1 cellular context compared by ENCODE assay signal in the genomic region with DNA sequence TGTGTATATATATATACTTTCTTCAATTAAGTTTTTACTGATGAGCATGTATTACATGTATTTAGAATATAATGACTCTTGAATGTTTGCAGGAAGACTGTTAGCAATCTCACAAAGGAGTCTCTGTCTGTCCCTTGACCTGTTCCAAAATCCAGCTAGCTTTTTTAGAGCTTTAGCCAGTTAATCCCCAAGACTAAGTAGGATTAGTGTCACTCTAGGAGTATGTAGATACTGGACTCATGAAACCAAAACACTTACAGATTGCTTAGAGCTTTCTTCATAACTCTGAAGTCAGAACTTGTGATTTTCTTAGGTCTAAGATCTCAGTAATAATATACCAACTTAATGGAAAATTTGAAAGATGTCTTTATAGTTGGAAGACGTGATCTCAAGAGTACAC.
TF ChIP-seq lines count a peak whose summit lies in the region.

No MANE protein-coding gene starts in this region.

TF ChIP-seq in GM23338, 12 proteins besides CTCF, POLR2A, EP300 and RAD21 (continued from another document):
- TF ChIP-seq, protein P1, sequence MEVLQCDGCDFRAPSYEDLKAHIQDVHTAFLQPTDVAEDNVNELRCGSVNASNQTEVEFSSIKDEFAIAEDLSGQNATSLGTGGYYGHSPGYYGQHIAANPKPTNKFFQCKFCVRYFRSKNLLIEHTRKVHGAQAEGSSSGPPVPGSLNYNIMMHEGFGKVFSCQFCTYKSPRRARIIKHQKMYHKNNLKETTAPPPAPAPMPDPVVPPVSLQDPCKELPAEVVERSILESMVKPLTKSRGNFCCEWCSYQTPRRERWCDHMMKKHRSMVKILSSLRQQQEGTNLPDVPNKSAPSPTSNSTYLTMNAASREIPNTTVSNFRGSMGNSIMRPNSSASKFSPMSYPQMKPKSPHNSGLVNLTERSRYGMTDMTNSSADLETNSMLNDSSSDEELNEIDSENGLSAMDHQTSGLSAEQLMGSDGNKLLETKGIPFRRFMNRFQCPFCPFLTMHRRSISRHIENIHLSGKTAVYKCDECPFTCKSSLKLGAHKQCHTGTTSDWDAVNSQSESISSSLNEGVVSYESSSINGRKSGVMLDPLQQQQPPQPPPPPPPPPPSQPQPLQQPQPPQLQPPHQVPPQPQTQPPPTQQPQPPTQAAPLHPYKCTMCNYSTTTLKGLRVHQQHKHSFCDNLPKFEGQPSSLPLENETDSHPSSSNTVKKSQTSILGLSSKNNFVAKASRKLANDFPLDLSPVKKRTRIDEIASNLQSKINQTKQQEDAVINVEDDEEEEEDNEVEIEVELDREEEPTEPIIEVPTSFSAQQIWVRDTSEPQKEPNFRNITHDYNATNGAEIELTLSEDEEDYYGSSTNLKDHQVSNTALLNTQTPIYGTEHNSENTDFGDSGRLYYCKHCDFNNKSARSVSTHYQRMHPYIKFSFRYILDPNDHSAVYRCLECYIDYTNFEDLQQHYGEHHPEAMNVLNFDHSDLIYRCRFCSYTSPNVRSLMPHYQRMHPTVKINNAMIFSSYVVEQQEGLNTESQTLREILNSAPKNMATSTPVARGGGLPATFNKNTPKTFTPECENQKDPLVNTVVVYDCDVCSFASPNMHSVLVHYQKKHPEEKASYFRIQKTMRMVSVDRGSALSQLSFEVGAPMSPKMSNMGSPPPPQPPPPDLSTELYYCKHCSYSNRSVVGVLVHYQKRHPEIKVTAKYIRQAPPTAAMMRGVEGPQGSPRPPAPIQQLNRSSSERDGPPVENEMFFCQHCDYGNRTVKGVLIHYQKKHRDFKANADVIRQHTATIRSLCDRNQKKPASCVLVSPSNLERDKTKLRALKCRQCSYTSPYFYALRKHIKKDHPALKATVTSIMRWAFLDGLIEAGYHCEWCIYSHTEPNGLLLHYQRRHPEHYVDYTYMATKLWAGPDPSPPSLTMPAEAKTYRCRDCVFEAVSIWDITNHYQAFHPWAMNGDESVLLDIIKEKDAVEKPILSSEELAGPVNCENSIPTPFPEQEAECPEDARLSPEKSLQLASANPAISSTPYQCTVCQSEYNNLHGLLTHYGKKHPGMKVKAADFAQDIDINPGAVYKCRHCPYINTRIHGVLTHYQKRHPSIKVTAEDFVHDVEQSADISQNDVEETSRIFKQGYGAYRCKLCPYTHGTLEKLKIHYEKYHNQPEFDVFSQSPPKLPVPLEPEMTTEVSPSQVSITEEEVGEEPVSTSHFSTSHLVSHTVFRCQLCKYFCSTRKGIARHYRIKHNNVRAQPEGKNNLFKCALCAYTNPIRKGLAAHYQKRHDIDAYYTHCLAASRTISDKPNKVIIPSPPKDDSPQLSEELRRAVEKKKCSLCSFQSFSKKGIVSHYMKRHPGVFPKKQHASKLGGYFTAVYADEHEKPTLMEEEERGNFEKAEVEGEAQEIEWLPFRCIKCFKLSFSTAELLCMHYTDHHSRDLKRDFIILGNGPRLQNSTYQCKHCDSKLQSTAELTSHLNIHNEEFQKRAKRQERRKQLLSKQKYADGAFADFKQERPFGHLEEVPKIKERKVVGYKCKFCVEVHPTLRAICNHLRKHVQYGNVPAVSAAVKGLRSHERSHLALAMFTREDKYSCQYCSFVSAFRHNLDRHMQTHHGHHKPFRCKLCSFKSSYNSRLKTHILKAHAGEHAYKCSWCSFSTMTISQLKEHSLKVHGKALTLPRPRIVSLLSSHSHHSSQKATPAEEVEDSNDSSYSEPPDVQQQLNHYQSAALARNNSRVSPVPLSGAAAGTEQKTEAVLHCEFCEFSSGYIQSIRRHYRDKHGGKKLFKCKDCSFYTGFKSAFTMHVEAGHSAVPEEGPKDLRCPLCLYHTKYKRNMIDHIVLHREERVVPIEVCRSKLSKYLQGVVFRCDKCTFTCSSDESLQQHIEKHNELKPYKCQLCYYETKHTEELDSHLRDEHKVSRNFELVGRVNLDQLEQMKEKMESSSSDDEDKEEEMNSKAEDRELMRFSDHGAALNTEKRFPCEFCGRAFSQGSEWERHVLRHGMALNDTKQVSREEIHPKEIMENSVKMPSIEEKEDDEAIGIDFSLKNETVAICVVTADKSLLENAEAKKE (CRISPR knock-in tag; IDR thresholded peaks at IDR 0.05), result no peak
- no peak for TF ChIP-seq ZNF331 (CRISPR knock-in tag; IDR thresholded peaks at IDR 0.05; ENCODE audit: low read depth)
- TF ChIP-seq JUNB (IDR thresholded peaks at IDR 0.05; ENCODE audit: unreplicated experiment), result no peak
- TF ChIP-seq, protein P2, sequence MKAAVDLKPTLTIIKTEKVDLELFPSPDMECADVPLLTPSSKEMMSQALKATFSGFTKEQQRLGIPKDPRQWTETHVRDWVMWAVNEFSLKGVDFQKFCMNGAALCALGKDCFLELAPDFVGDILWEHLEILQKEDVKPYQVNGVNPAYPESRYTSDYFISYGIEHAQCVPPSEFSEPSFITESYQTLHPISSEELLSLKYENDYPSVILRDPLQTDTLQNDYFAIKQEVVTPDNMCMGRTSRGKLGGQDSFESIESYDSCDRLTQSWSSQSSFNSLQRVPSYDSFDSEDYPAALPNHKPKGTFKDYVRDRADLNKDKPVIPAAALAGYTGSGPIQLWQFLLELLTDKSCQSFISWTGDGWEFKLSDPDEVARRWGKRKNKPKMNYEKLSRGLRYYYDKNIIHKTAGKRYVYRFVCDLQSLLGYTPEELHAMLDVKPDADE (IDR thresholded peaks at IDR 0.05), result no peak
